1 cellular context compared by ENCODE assay signal in genomic region chr11:113638378-113638777, GRCh38.
TF ChIP-seq lines count a peak whose summit lies in the region.

No MANE protein-coding gene starts in this region.

TF ChIP-seq in K562, 482 proteins besides CTCF, POLR2A, EP300 and RAD21 (continued from another document):
- no peak for TF ChIP-seq HDGF (IDR thresholded peaks at IDR 0.05)
- TF ChIP-seq CREM (IDR thresholded peaks at IDR 0.05; ENCODE audit: low read depth) = no peak
- no peak for TF ChIP-seq ZNF165 (CRISPR knock-in tag; IDR thresholded peaks at IDR 0.05; ENCODE audit: borderline replicate concordance)
- no peak for TF ChIP-seq YBX1 (IDR thresholded peaks at IDR 0.05)
- TF ChIP-seq NRF1 (conservative IDR thresholded peaks at IDR 0.05 in 1 of 2, IDR thresholded peaks at IDR 0.05 in 1 of 2) = peak; percentile 48 to 60
- TF ChIP-seq TCFL5 (CRISPR knock-in tag; conservative IDR thresholded peaks at IDR 0.05) = no peak
- TF ChIP-seq ZNF445 (CRISPR knock-in tag; IDR thresholded peaks at IDR 0.05; ENCODE audit: low read depth) = no peak
